ENCODE assay signal across 36 cellular contexts in the genomic region with DNA sequence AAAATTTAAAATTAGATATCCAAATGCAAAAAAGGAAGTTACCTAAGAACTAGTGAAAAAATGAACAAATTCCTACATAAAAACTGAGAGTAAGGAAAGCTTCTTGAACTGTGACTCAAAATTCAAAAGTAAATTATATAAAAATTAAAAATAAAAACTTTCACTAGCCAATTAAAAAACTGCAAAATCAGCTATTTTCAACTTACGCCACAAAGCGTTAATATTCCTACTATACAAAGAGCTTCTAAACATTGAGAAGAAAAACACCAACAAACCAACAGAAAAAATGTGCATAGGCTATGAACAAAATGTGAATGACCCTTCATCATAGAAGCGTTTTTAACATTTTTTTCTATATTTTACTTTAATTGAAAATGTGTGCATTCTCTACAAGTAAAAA.
"Had no signal": no experiment of that assay in that cellular context is flagged by ENCODE, and none has a peak within 500 bp of the region (broad histone marks: within the 10 kb centered on the region; RNA-seq: fewer than 3 reads in every experiment).

No MANE protein-coding gene starts in this region.

- H3K27ac Mint-ChIP-seq: activated B cell treated with CpG ODN at 0.5 μM for 24 hours; activated CD4-positive, alpha-beta memory T cell treated with anti-CD3 and anti-CD28 coated beads for 36 hours; activated CD4-positive, alpha-beta T cell treated with anti-CD3 and anti-CD28 coated beads, Interleukin-2, amount 10 ng/mL, durations not matched to agents 24 days and 14 days; activated CD8-positive, alpha-beta T cell treated with anti-CD3 and anti-CD28 coated beads for 36 hours; activated naive CD4-positive, alpha-beta T cell treated with anti-CD3 and anti-CD28 coated beads for 36 hours; activated naive CD4-positive, alpha-beta T cell treated with anti-CD3 and anti-CD28 coated beads, Interleukin-2, amount 50 U/mL, for 72 hours; activated naive CD8-positive, alpha-beta T cell treated with anti-CD3 and anti-CD28 coated beads for 36 hours; activated T-cell treated with anti-CD3 and anti-CD28 coated beads, Interleukin-2, amount 50 U/mL, for 72 hours; activated T-helper 1 cell treated with anti-CD3 and anti-CD28 coated beads, Interleukin-12 subunit alpha, Interleukin-12 subunit beta, Interleukin-2, Interleukin-4 antibody, amounts not matched to agents 30 ng/mL and 10 ng/mL and 1 ng/mL, durations not matched to agents 14 hours and 24 hours and 36 hours; activated T-helper 17 cell treated with anti-CD3 and anti-CD28 coated beads, Interleukin-2, amount 50 U/mL, for 72 hours; T-helper 1 cell treated with Interleukin-12 subunit alpha and Interleukin-12 subunit beta and Interleukin-4 antibody, amounts not matched to agents 30 μg/mL and 1 μg/mL, for 36 hours; T-helper 2 cell treated with Interferon-gamma antibody and Interleukin-4, amounts not matched to agents 5 μg/mL and 100 μg/mL, for 36 hours had no signal

- H3K4me3 Mint-ChIP-seq: activated B cell treated with CpG ODN at 0.5 μM for 24 hours; activated CD4-positive, alpha-beta memory T cell treated with anti-CD3 and anti-CD28 coated beads for 36 hours; activated CD4-positive, alpha-beta T cell treated with anti-CD3 and anti-CD28 coated beads, Interleukin-2, amount 10 ng/mL, durations not matched to agents 24 days and 14 days; activated CD8-positive, alpha-beta T cell treated with anti-CD3 and anti-CD28 coated beads for 36 hours; activated naive CD4-positive, alpha-beta T cell treated with anti-CD3 and anti-CD28 coated beads for 36 hours; activated naive CD8-positive, alpha-beta T cell treated with anti-CD3 and anti-CD28 coated beads for 36 hours; activated T-cell treated with anti-CD3 and anti-CD28 coated beads, Interleukin-2, amount 50 U/mL, for 4 hours; activated T-cell treated with anti-CD3 and anti-CD28 coated beads, Interleukin-2, amount 50 U/mL, for 72 hours; activated T-helper 1 cell treated with anti-CD3 and anti-CD28 coated beads, Interleukin-12 subunit alpha, Interleukin-12 subunit beta, Interleukin-2, Interleukin-4 antibody, amounts not matched to agents 30 ng/mL and 10 ng/mL and 1 ng/mL, durations not matched to agents 14 hours and 24 hours and 36 hours; activated T-helper 17 cell treated with anti-CD3 and anti-CD28 coated beads, Interleukin-2, amount 50 U/mL, for 72 hours; T-helper 1 cell treated with Interleukin-12 subunit alpha and Interleukin-12 subunit beta and Interleukin-4 antibody, amounts not matched to agents 30 μg/mL and 1 μg/mL, for 36 hours; T-helper 2 cell treated with Interferon-gamma antibody and Interleukin-4, amounts not matched to agents 5 μg/mL and 100 μg/mL, for 36 hours had no signal

- H3K36me3 ChIP-seq: adrenal gland, brain microvascular endothelial cell, breast epithelium had no signal

- H3K27me3 Mint-ChIP-seq: activated B cell treated with CpG ODN at 0.5 μM for 24 hours; activated CD4-positive, alpha-beta memory T cell treated with anti-CD3 and anti-CD28 coated beads for 36 hours; activated CD4-positive, alpha-beta T cell treated with anti-CD3 and anti-CD28 coated beads, Interleukin-2, amount 10 ng/mL, durations not matched to agents 24 days and 14 days; activated CD8-positive, alpha-beta T cell treated with anti-CD3 and anti-CD28 coated beads for 36 hours; activated naive CD8-positive, alpha-beta T cell treated with anti-CD3 and anti-CD28 coated beads for 36 hours; activated T-helper 17 cell treated with anti-CD3 and anti-CD28 coated beads, Interleukin-2, amount 50 U/mL, for 72 hours had no signal

- H3K27ac ChIP-seq: adrenal gland, body of pancreas, brain microvascular endothelial cell, breast epithelium, VCaP had no signal

- H3K4me1 Mint-ChIP-seq: activated B cell treated with CpG ODN at 0.5 μM for 24 hours; activated CD4-positive, alpha-beta T cell treated with anti-CD3 and anti-CD28 coated beads, Interleukin-2, amount 10 ng/mL, durations not matched to agents 24 days and 14 days; activated naive CD8-positive, alpha-beta T cell treated with anti-CD3 and anti-CD28 coated beads for 36 hours; activated T-helper 17 cell treated with anti-CD3 and anti-CD28 coated beads, Interleukin-2, amount 50 U/mL, for 72 hours had no signal

- H3K4me1 ChIP-seq: adrenal gland, body of pancreas, breast epithelium had no signal

- H3K4me3 ChIP-seq: adrenal gland, body of pancreas, breast epithelium had no signal

- FAIRE-seq: astrocyte, TTC549 had no signal

- DNase-seq: activated B cell treated with CpG ODN at 0.5 μM for 24 hours; activated CD4-positive, alpha-beta memory T cell treated with anti-CD3 and anti-CD28 coated beads for 36 hours; activated CD4-positive, alpha-beta T cell treated with anti-CD3 and anti-CD28 coated beads for 4 hours; activated CD4-positive, alpha-beta T cell treated with anti-CD3 and anti-CD28 coated beads, Interleukin-2, amount 10 ng/mL, durations not matched to agents 24 days and 14 days; activated CD4-positive, alpha-beta T cell treated with anti-CD3 and anti-CD28 coated beads, Interleukin-2, amount 50 U/mL, for 1 hour; activated CD4-positive, alpha-beta T cell treated with anti-CD3 and anti-CD28 coated beads, Interleukin-2, amount 50 U/mL, for 4 hours; activated CD4-positive, CD25-positive, alpha-beta regulatory T cell treated with anti-CD3 and anti-CD28 coated beads, Interleukin-2, amount 50 U/mL, for 72 hours; activated CD8-positive, alpha-beta memory T cell treated with anti-CD3 and anti-CD28 coated beads, Interleukin-2, amount 50 U/mL, for 4 hours; activated CD8-positive, alpha-beta T cell treated with anti-CD3 and anti-CD28 coated beads for 36 hours; activated effector memory CD4-positive, alpha-beta T cell treated with anti-CD3 and anti-CD28 coated beads, Interleukin-2, amount 50 U/mL, for 16 hours; activated gamma-delta T cell treated with Interleukin-2 at 50 U/mL for 16 hours; activated naive CD4-positive, alpha-beta T cell; activated naive CD4-positive, alpha-beta T cell treated with anti-CD3 and anti-CD28 coated beads for 36 hours; activated naive CD4-positive, alpha-beta T cell treated with anti-CD3 and anti-CD28 coated beads, Interleukin-2, amount 50 U/mL, for 16 hours; activated naive CD8-positive, alpha-beta T cell treated with anti-CD3 and anti-CD28 coated beads for 36 hours; activated T-cell treated with anti-CD3 and anti-CD28 coated beads for 4 hours; activated T-cell treated with anti-CD3 and anti-CD28 coated beads, Interleukin-2, amount 50 U/mL, for 1 hour; activated T-cell treated with anti-CD3 and anti-CD28 coated beads, Interleukin-2, amount 50 U/mL, for 4 hours; activated T-cell treated with anti-CD3 and anti-CD28 coated beads, Interleukin-2, amount 50 U/mL, for 72 hours; adrenal gland; amniotic stem cell; aorta; body of pancreas; brain microvascular endothelial cell; central memory CD4-positive, alpha-beta T cell; T-helper 2 cell; T-helper 9 cell had no signal

- H3K9me3 Mint-ChIP-seq: activated CD4-positive, alpha-beta T cell treated with anti-CD3 and anti-CD28 coated beads, Interleukin-2, amount 10 ng/mL, durations not matched to agents 24 days and 14 days had no signal

- ATAC-seq: activated CD8-positive, alpha-beta T cell treated with anti-CD3 and anti-CD28 coated beads for 36 hours; activated naive CD4-positive, alpha-beta T cell treated with anti-CD3 and anti-CD28 coated beads, Interleukin-2, amount 50 U/mL, for 72 hours; activated T-cell treated with anti-CD3 and anti-CD28 coated beads, Interleukin-2, amount 50 U/mL, for 4 hours; activated T-cell treated with anti-CD3 and anti-CD28 coated beads, Interleukin-2, amount 50 U/mL, for 72 hours; activated T-helper 17 cell treated with anti-CD3 and anti-CD28 coated beads, Interleukin-2, amount 50 U/mL, for 72 hours; body of pancreas had no signal

- H3K36me3 Mint-ChIP-seq: activated CD4-positive, alpha-beta memory T cell treated with anti-CD3 and anti-CD28 coated beads for 36 hours; activated naive CD8-positive, alpha-beta T cell treated with anti-CD3 and anti-CD28 coated beads for 36 hours had no signal

- H3K27me3 ChIP-seq: adrenal gland, body of pancreas, brain microvascular endothelial cell, breast epithelium had no signal
